ENCODE assay signal across 11 cellular contexts in the genomic region with DNA sequence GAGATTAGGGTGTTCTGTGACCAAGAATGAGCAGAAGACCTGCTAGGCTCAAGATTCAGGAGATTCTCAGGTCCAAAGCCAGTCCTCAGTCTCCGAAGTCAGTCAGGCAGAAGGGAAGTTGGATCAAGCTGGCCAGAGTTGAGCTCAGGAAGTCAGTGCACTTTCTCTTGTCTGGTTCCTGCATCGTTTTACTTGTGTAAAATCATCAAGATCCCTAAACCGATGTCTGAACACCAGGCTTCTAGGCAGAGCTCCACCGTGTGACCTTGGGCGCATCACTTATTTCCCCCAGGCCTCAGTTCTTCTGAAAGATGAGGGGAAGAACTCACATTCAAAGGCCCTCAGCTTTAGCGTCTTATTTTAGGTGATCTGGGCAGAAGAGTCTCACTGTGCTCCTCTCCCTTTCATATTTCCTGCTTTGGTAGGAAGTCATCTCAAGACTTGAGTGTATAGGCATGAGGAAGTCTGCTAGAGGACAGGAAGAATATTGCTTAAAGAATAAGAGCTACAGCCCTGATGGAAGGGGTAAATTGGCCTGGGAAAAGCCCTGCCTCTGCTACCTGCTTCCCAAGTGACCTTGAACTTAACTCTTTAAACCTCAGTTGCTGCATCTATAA. TPM values are rescaled to one million over a fixed set of nuclear protein-coding genes. Genes with fewer than 3 reads are reported as not detected.
DNase-seq lines count a peak whose midpoint lies in the region; ATAC-seq and TF ChIP-seq lines count a peak whose summit lies in the region.
"Had no signal": no experiment of that assay in that cellular context is flagged by ENCODE, and none has a peak within 500 bp of the region (broad histone marks: within the 10 kb centered on the region; RNA-seq: fewer than 3 reads in every experiment).

No MANE protein-coding gene starts in this region.

- peak overlapping the region; percentile 100 for H2BK5ac ChIP-seq in IMR-90 (ENCODE audit: low read depth, low read length, poor library complexity, severe bottlenecking)

- no peak overlapping the region for H3K4me3 ChIP-seq in IMR-90 (ENCODE audit: insufficient read depth, low read depth, low read length)
- H3K4me3 ChIP-seq in naive thymus-derived CD4-positive, alpha-beta T cell (ENCODE audit: low read length): no peak overlapping the region
- H3K4me3 ChIP-seq: SK-N-MC had no signal

- peak overlapping the region; percentile 89 for H3K56ac ChIP-seq in IMR-90 (ENCODE audit: extremely low read depth, insufficient read depth, low read length)

- peaks cover 31% of the 10 kb centered on the region for H3K9me1 ChIP-seq in IMR-90 (ENCODE audit: insufficient read depth, low read length)

- peak overlapping the region; percentile 96 for H3K14ac ChIP-seq in IMR-90 (replicated peaks; ENCODE audit: low read depth, low read length)

- peak overlapping the region; percentile 98 for H4K8ac ChIP-seq in IMR-90 (ENCODE audit: low read depth in 2 of 2, low read length in 2 of 2)

- TF ChIP-seq CTCF in CD14-positive monocyte (IDR thresholded peaks at IDR 0.05): no peak
- TF ChIP-seq CTCF in IMR-90 (conservative IDR thresholded peaks at IDR 0.05; ENCODE audit: low read depth, low read length): no peak

- peak overlapping the region; percentile 98 for H2BK20ac ChIP-seq in IMR-90 (ENCODE audit: low read depth, low read length)

- 94% methylated on average over 2 of the region's 6 CpGs; no CpG with 5 or more reads in 1 of the 2 experiments for WGBS in IMR-90 (ENCODE audit: extremely low coverage in 2 of 2, insufficient read length in 1 of 2), 2 experiments

- H2AK5ac ChIP-seq in IMR-90 (ENCODE audit: low read depth, low read length): peak overlapping the region; percentile 100

- H3K79me1 ChIP-seq in IMR-90 (ENCODE audit: low read depth in 1 of 2, low read length in 2 of 2): peaks cover 34 to 79% of the 10 kb centered on the region in 2 experiments

- peak overlapping the region; percentile 12 for H2AFZ ChIP-seq in IMR-90 (replicated peaks; ENCODE audit: low read length, poor library complexity)

- POLR2A ChIA-PET in IMR-90 (lab: Charles Lee; ENCODE audit: unreplicated experiment): no interaction called here
- POLR2A ChIA-PET in naive thymus-derived CD4-positive, alpha-beta T cell (lab: Charles Lee): interaction anchor here (0.7 to 3.3 kb wide), 9 partner anchors 13 to 235 kb away, joined by 3 to 27 read pairs (median 6); partner anchors contain the start of genes AP1B1 and THOC5

- peaks cover 50% of the 10 kb centered on the region for H3K4me1 Mint-ChIP-seq in CD14-positive monocyte
- H3K4me1 Mint-ChIP-seq in activated naive CD8-positive, alpha-beta T cell (ENCODE audit: low read depth): peaks cover 71% of the 10 kb centered on the region
- H3K4me1 Mint-ChIP-seq in naive thymus-derived CD4-positive, alpha-beta T cell: peaks cover 45 to 87% (median 74%) of the 10 kb centered on the region in 7 donors

- H3K18ac ChIP-seq in IMR-90 (ENCODE audit: low read depth, low read length): peak overlapping the region; percentile 75

- peak overlapping the region; percentile 87 for H3K27ac ChIP-seq in IMR-90 (ENCODE audit: insufficient read depth, low read length)
- H3K27ac ChIP-seq in naive thymus-derived CD4-positive, alpha-beta T cell (ENCODE audit: low read depth, low read length): peak overlapping the region; percentile 73
- H3K27ac ChIP-seq: SK-N-MC had no signal

- H3K4me1 ChIP-seq in IMR-90 (ENCODE audit: control insufficient read depth, insufficient read depth, low read length): peaks cover 39% of the 10 kb centered on the region
- peaks cover 0 to 39% of the 10 kb centered on the region in 2 donors for H3K4me1 ChIP-seq in naive thymus-derived CD4-positive, alpha-beta T cell (ENCODE audit: control insufficient read depth in 2 of 2, insufficient read depth in 2 of 2, low read length in 2 of 2)

- peak overlapping the region; percentile 49 to 63 for H3K4me3 Mint-ChIP-seq in CD14-positive monocyte
- H3K4me3 Mint-ChIP-seq in activated naive CD8-positive, alpha-beta T cell: peak overlapping the region; percentile 70
- peak overlapping the region; percentile 47 to 83 (median 70) for H3K4me3 Mint-ChIP-seq in naive thymus-derived CD4-positive, alpha-beta T cell

- DNase-seq in CD14-positive monocyte (ENCODE audit: low spot score) (no peak), IMR-90 (no peak), A172 (ENCODE audit: low spot score) (no peak)
- DNase-seq in naive thymus-derived CD4-positive, alpha-beta T cell: peak in 6 of 9 donors; percentile 23 to 40 (median 31)
- DNase-seq: effector CD8-positive, alpha-beta T cell; NCI-H345 had no signal

- H3K27ac Mint-ChIP-seq in CD14-positive monocyte: peak overlapping the region; percentile 64 to 90 (median 82)
- H3K27ac Mint-ChIP-seq in activated naive CD8-positive, alpha-beta T cell: peak overlapping the region; percentile 87
- peak overlapping the region; percentile 51 to 94 (median 87) for H3K27ac Mint-ChIP-seq in naive thymus-derived CD4-positive, alpha-beta T cell

- H2BK15ac ChIP-seq in IMR-90 (ENCODE audit: low read depth, low read length): peak overlapping the region; percentile 97

- no peaks in the 10 kb centered on the region for H3K36me3 ChIP-seq in IMR-90 (ENCODE audit: control insufficient read depth, insufficient read depth, low read length)
- no peaks in the 10 kb centered on the region for H3K36me3 ChIP-seq in naive thymus-derived CD4-positive, alpha-beta T cell (ENCODE audit: control insufficient read depth in 2 of 3, insufficient read depth in 3 of 3, low read length in 3 of 3)

- H4K20me1 ChIP-seq in IMR-90 (ENCODE audit: insufficient read depth, low read length): no peaks in the 10 kb centered on the region

- TF ChIP-seq RAD21 in IMR-90 (IDR thresholded peaks at IDR 0.05; ENCODE audit: low read length): no peak

- H3K9ac ChIP-seq in IMR-90 (ENCODE audit: low read depth, low read length): no peak overlapping the region

- peaks cover 0 to 4% of the 10 kb centered on the region in 2 donors for H3K36me3 Mint-ChIP-seq in CD14-positive monocyte
- no peaks in the 10 kb centered on the region for H3K36me3 Mint-ChIP-seq in activated naive CD8-positive, alpha-beta T cell
- peaks cover 0 to 4% (median 0%) of the 10 kb centered on the region in 5 donors for H3K36me3 Mint-ChIP-seq in naive thymus-derived CD4-positive, alpha-beta T cell

- BruUV-seq in IMR-90 (replicated peaks; lab: Mats Ljungman, UMichigan): no TSS peak

- peak overlapping the region; percentile 99 for H4K91ac ChIP-seq in IMR-90 (ENCODE audit: insufficient read depth, low read depth, low read length)

- no peaks in the 10 kb centered on the region for H3K27me3 Mint-ChIP-seq in CD14-positive monocyte (ENCODE audit: low read depth in 3 of 3)
- H3K27me3 Mint-ChIP-seq in activated naive CD8-positive, alpha-beta T cell: no peaks in the 10 kb centered on the region
- no peaks in the 10 kb centered on the region for H3K27me3 Mint-ChIP-seq in naive thymus-derived CD4-positive, alpha-beta T cell

- peak overlapping the region; percentile 87 for H2AK9ac ChIP-seq in IMR-90 (replicated peaks; ENCODE audit: low read depth, low read length, poor library complexity)

- no peak overlapping the region for H3K4me2 ChIP-seq in IMR-90 (ENCODE audit: low read depth, low read length)

- H3K4ac ChIP-seq in IMR-90 (ENCODE audit: low read depth, low read length): peak overlapping the region; percentile 99

- ATAC-seq in IMR-90 (ENCODE audit: low read depth) (no peak), HG03460 (IDR thresholded peaks at IDR 0.05; ENCODE audit: unreplicated experiment) (no peak), GM21447 (IDR thresholded peaks at IDR 0.05; ENCODE audit: unreplicated experiment) (no peak), HG02938 (IDR thresholded peaks at IDR 0.05; ENCODE audit: unreplicated experiment) (no peak)
- peak; percentile 72 for ATAC-seq in naive thymus-derived CD4-positive, alpha-beta T cell

- dilution Hi-C loops in IMR-90 (cut with HindIII; ENCODE audit: low sequenced_read_pairs, unreplicated experiment): no loop called here

- intact Hi-C loops in CD14-positive monocyte (cut with micrococcal nuclease) (loop anchor here in 1 of 2 donors (10.0 kb wide), 1 partner anchor 461 kb away; the partner anchor contains the start of gene HORMAD2), IMR-90 (cut with micrococcal nuclease) (no loop called here)
- intact Hi-C loops in naive thymus-derived CD4-positive, alpha-beta T cell (cut with micrococcal nuclease): loop anchor here in 1 of 2 donors (1.0 kb wide), 2 partner anchors 20 to 382 kb away; partner anchors contain the start of gene NF2

- no peak for TF ChIP-seq POLR2A in IMR-90 (IDR thresholded peaks at IDR 0.05; ENCODE audit: low read depth, low read length)

- H2BK120ac ChIP-seq in IMR-90 (ENCODE audit: low read depth, low read length): peak overlapping the region; percentile 98

- CTCF ChIA-PET in IMR-90 (lab: Yijun Ruan, JAX): no interaction called here
- CTCF ChIA-PET in naive thymus-derived CD4-positive, alpha-beta T cell (lab: Charles Lee): interaction anchor here (0.6 to 1.4 kb wide), 4 partner anchors 12 to 382 kb away, joined by 3 to 4 read pairs (median 3); no protein-coding TSS in a partner anchor

- H4K5ac ChIP-seq in IMR-90 (ENCODE audit: low read depth, low read length): peak overlapping the region; percentile 74

- H3K9me3 ChIP-seq in IMR-90 (ENCODE audit: control insufficient read depth, insufficient read depth, low read length): no peaks in the 10 kb centered on the region
- no peaks in the 10 kb centered on the region for H3K9me3 ChIP-seq in naive thymus-derived CD4-positive, alpha-beta T cell (ENCODE audit: control insufficient read depth in 2 of 3, low read length in 3 of 3)

- H3K23ac ChIP-seq in IMR-90 (ENCODE audit: low read depth, low read length): peak overlapping the region; percentile 97

- H3K9me3 Mint-ChIP-seq in CD14-positive monocyte: no peaks in the 10 kb centered on the region
- H3K9me3 Mint-ChIP-seq in activated naive CD8-positive, alpha-beta T cell (ENCODE audit: low read depth): no peaks in the 10 kb centered on the region
- H3K9me3 Mint-ChIP-seq in naive thymus-derived CD4-positive, alpha-beta T cell: no peaks in the 10 kb centered on the region

- H3K27me3 ChIP-seq in IMR-90 (ENCODE audit: control insufficient read depth, insufficient read depth, low read length): no peaks in the 10 kb centered on the region
- no peaks in the 10 kb centered on the region for H3K27me3 ChIP-seq in naive thymus-derived CD4-positive, alpha-beta T cell (ENCODE audit: control insufficient read depth in 2 of 2, insufficient read depth in 2 of 2, low read length in 2 of 2)

- in situ Hi-C loops in IMR-90 (cut with MboI; ENCODE audit: low sequenced_read_pairs): no loop called here

RNA-seq across cellular contexts. Expression of gene NF2, which starts 20.2 kb away (rescaled TPM):
- polyA plus RNA-seq in CD14-positive monocyte: 10 to 100 TPM in 1 of 2 donors, 1 to 10 TPM in 1; 7.7 to 15.5 TPM
- 151 and 181 TPM in 2 replicates for total RNA-seq in IMR-90 (2012; rRNA removed)
- 56.5 and 59.0 TPM in 2 replicates for polyA plus RNA-seq in IMR-90 (2012; rRNA removed)
- 34.7 and 46.5 TPM in 2 replicates for polyA plus RNA-seq in IMR-90 (2012; cell fraction: cytosol; rRNA removed)
- polyA plus RNA-seq in IMR-90 (2012; cell fraction: nucleus; rRNA removed; ENCODE audit: low replicate concordance): 36.3 and 38.6 TPM in 2 replicates
- total RNA-seq in naive thymus-derived CD4-positive, alpha-beta T cell: 10 to 100 TPM; 27.6 to 56.3 (median 28.3) TPM
- 10 to 100 TPM; 15.6 to 23.1 TPM for polyA plus RNA-seq in naive thymus-derived CD4-positive, alpha-beta T cell
- 3.7 and 5.3 TPM in 2 replicates for total RNA-seq in A172 (2014; rRNA removed; shearing (Covaris generic))

RNA-seq across cellular contexts. Expression of gene NIPSNAP1, which starts 42.7 kb away (rescaled TPM):
- 10 to 100 TPM in 1 of 2 donors, 1 to 10 TPM in 1; 9.9 to 10.4 TPM for polyA plus RNA-seq in CD14-positive monocyte
- 61.4 and 68.3 TPM in 2 replicates for total RNA-seq in IMR-90 (2012; rRNA removed)
- 64.6 and 69.7 TPM in 2 replicates for polyA plus RNA-seq in IMR-90 (2012; rRNA removed)
- polyA plus RNA-seq in IMR-90 (2012; cell fraction: cytosol; rRNA removed): 50.9 and 61.4 TPM in 2 replicates
- polyA plus RNA-seq in IMR-90 (2012; cell fraction: nucleus; rRNA removed; ENCODE audit: low replicate concordance): 47.0 and 55.4 TPM in 2 replicates
- 10 to 100 TPM; 30.0 to 37.9 (median 35.4) TPM for total RNA-seq in naive thymus-derived CD4-positive, alpha-beta T cell
- 10 to 100 TPM; 56.5 to 59.2 TPM for polyA plus RNA-seq in naive thymus-derived CD4-positive, alpha-beta T cell
- 88.8 and 95.7 TPM in 2 replicates for total RNA-seq in A172 (2014; rRNA removed; shearing (Covaris generic))

Comparison
In these comparisons a context has a peak if more than half of its experiments do, and no peak if none do; other contexts are left out.
1. DNase-seq: peak in naive thymus-derived CD4-positive, alpha-beta T cell (6 of 9); none in CD14-positive monocyte (single experiment), IMR-90 (single experiment) and A172 (single experiment).
2. Peak in every context shown above with its lines, with median percentiles within 50 percentile points of each other: H3K27ac Mint-ChIP-seq and H3K4me3 Mint-ChIP-seq.